1 cellular context compared by ENCODE assay signal in genomic region chr16:77437859-77438258, GRCh38.
TF ChIP-seq lines count a peak whose summit lies in the region.

No MANE protein-coding gene starts in this region.

TF ChIP-seq in GM23338, 12 proteins besides CTCF, POLR2A, EP300 and RAD21 (continued from another document):
- TF ChIP-seq ETS1 (IDR thresholded peaks at IDR 0.05): no peak
- no peak for TF ChIP-seq ZNF114 (CRISPR knock-in tag; IDR thresholded peaks at IDR 0.05)
